Comparison of ENCODE assay signal across 8 cellular contexts in the genomic region with DNA sequence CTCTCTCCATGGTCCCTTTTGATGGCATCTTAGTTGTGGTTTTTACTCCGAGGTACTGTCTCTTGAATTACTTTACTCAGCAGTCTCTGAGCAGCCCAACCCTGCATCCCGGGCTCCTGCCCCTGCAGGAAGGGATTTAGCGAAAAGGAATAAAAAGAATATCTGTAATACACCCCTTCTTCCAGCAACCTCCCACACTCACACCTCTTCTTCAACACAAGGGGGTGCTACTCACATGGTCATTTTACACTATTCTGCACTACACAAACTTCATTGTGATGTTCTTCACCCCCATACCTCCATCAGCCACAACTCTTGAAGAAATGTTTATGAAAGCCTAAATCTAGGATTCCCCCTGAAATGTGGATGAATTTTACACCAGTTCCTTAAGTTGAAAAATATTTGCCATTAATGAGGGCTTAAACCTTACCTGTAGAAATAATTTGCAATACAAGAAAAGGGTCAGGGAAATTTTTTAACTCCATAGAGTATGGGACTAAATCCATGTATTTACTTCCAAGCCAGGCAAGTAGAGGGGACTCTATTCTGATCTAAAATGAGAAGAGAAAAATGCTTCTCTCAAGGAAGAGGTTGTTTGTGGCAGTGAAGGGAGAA. TPM values are rescaled to one million over a fixed set of nuclear protein-coding genes. Genes with fewer than 3 reads are reported as not detected.
DNase-seq lines count a peak whose midpoint lies in the region; ATAC-seq and TF ChIP-seq lines count a peak whose summit lies in the region.

No MANE protein-coding gene starts in this region.

- peak; percentile 69 for TF ChIP-seq CTCF in AG04449 (IDR thresholded peaks at IDR 0.05; ENCODE audit: insufficient read depth, low read length, missing control alignments)
- peak; percentile 76 for TF ChIP-seq CTCF in GM10248 (IDR thresholded peaks at IDR 0.05; ENCODE audit: control extremely low read depth, extremely low read depth, low read depth, missing control alignments)
- TF ChIP-seq CTCF in HFF-Myc (IDR thresholded peaks at IDR 0.05; ENCODE audit: low read depth, low read length, missing control alignments) = peak; percentile 68
- TF ChIP-seq CTCF in SU-DHL-6 (IDR thresholded peaks at IDR 0.05; ENCODE audit: insufficient read depth, low read length, poor library complexity, severe bottlenecking) = peak; percentile 84
- TF ChIP-seq CTCF in upper lobe of left lung (IDR thresholded peaks at IDR 0.05) = peak; percentile 55 to 80 (median 72)

- H3K36me3 ChIP-seq in SU-DHL-6 (ENCODE audit: low read length) = no peaks in the 10 kb centered on the region
- no peaks in the 10 kb centered on the region for H3K36me3 ChIP-seq in upper lobe of left lung

- H4K20me1 ChIP-seq in SU-DHL-6 (ENCODE audit: low read depth, low read length) = no peaks in the 10 kb centered on the region

- TF ChIP-seq EP300 in upper lobe of left lung (IDR thresholded peaks at IDR 0.05) = no peak

- H3K4me3 ChIP-seq in AG04449 (ENCODE audit: low read depth, low read length) (no peak overlapping the region), HFF-Myc (replicated peaks; ENCODE audit: low read depth, low read length) (no peak overlapping the region), SU-DHL-6 (ENCODE audit: insufficient read depth, low read length, poor library complexity, severe bottlenecking) (no peak overlapping the region), upper lobe of left lung (no peak overlapping the region)

- no peaks in the 10 kb centered on the region for H3F3A ChIP-seq in SU-DHL-6 (ENCODE audit: insufficient read depth)

- H3K9me2 ChIP-seq in SU-DHL-6 (replicated peaks; ENCODE audit: insufficient read depth, low read length) = no peaks in the 10 kb centered on the region

- no peaks in the 10 kb centered on the region for H3K4me1 ChIP-seq in upper lobe of left lung

- H3K9ac ChIP-seq in SU-DHL-6 (ENCODE audit: low read length) = no peak overlapping the region

- no peak overlapping the region for H3K27ac ChIP-seq in SU-DHL-6 (ENCODE audit: low read depth, low read length)
- H3K27ac ChIP-seq in upper lobe of left lung = no peak overlapping the region

- peak; percentile 75 to 87 for ATAC-seq in upper lobe of left lung (ENCODE audit: low FRiP score in 2 of 2)

- CTCF ChIA-PET in AG04449 (lab: Yijun Ruan, JAX) = interaction anchor here (0.7 to 10.8 kb wide), 31 partner anchors 9 to 475 kb away, joined by 3 to 330 read pairs (median 4); a partner anchor contains a TSS
- CTCF ChIA-PET in GM10248 (lab: Yijun Ruan, JAX) = interaction anchor here (0.6 to 4.6 kb wide), 30 partner anchors 8 to 385 kb away, joined by 3 to 42 read pairs (median 4); a partner anchor contains a TSS

- no peak overlapping the region for H2AFZ ChIP-seq in SU-DHL-6 (ENCODE audit: low read depth, low read length, severe bottlenecking)

- H3K79me2 ChIP-seq in SU-DHL-6 (ENCODE audit: insufficient read depth, low read length) = no peaks in the 10 kb centered on the region

- 12 to 16% methylated on average over 3 of the region's 3 CpGs for WGBS in upper lobe of left lung, 2 donors

- H3K4me2 ChIP-seq in SU-DHL-6 (ENCODE audit: low read depth, low read length, poor library complexity, severe bottlenecking) = no peak overlapping the region

- no peaks in the 10 kb centered on the region for H3K9me3 ChIP-seq in SU-DHL-6 (ENCODE audit: insufficient read depth, low read length)
- no peaks in the 10 kb centered on the region for H3K9me3 ChIP-seq in upper lobe of left lung

- POLR2A ChIA-PET in AG04449 (lab: Yijun Ruan, JAX) (no interaction called here), GM10248 (lab: Yijun Ruan, JAX) (no interaction called here)

- H3K27me3 ChIP-seq in SU-DHL-6 (ENCODE audit: low read length) = no peaks in the 10 kb centered on the region
- H3K27me3 ChIP-seq in upper lobe of left lung = no peaks in the 10 kb centered on the region

- no peak for TF ChIP-seq POLR2A in upper lobe of left lung (IDR thresholded peaks at IDR 0.05)

- DNase-seq in AG04449 (ENCODE audit: low read depth, low spot score) (no peak), GM10248 (ENCODE audit: extremely low spot score) (peak; percentile 76), HFF-Myc (ENCODE audit: extremely low read depth, low read depth) (peak; percentile 47), NAMALWA (ENCODE audit: low spot score) (peak; percentile 84), dermis microvascular lymphatic vessel endothelial cell (ENCODE audit: low read depth in 2 of 2) (peak; percentile 54 to 75), lung microvascular endothelial cell (ENCODE audit: low read depth in 2 of 2) (peak; percentile 79), upper lobe of left lung (no peak)

RNA-seq across cellular contexts. Expression of a gene that starts 26.0 kb away (rescaled TPM):
- not detected in 2 replicates for total RNA-seq in dermis microvascular lymphatic vessel endothelial cell
- total RNA-seq in lung microvascular endothelial cell = not detected in 2 replicates
- total RNA-seq in upper lobe of left lung = not detected

RNA-seq across cellular contexts. Expression of a gene that starts 58.8 kb away (rescaled TPM):
- total RNA-seq in dermis microvascular lymphatic vessel endothelial cell (59.8 and 66.1 TPM in 2 replicates), lung microvascular endothelial cell (37.7 and 61.1 TPM in 2 replicates), upper lobe of left lung (100 to 1,000 TPM in 1 of 6 donors, 10 to 100 TPM in 5; 30.4 to 110 (median 36.1) TPM)

Comparison
In these comparisons a context has a peak if more than half of its experiments do, and no peak if none do; other contexts are left out.
1. DNase-seq: peak in GM10248 (single experiment), HFF-Myc (single experiment), NAMALWA (single experiment), dermis microvascular lymphatic vessel endothelial cell (2 of 2) and lung microvascular endothelial cell (2 of 2); none in AG04449 (single experiment) and upper lobe of left lung (0 of 2).
2. Peak in every context shown above with its lines, with median percentiles within 50 percentile points of each other: CTCF ChIP-seq.